18 cellular contexts compared by ENCODE assay signal in the genomic region with DNA sequence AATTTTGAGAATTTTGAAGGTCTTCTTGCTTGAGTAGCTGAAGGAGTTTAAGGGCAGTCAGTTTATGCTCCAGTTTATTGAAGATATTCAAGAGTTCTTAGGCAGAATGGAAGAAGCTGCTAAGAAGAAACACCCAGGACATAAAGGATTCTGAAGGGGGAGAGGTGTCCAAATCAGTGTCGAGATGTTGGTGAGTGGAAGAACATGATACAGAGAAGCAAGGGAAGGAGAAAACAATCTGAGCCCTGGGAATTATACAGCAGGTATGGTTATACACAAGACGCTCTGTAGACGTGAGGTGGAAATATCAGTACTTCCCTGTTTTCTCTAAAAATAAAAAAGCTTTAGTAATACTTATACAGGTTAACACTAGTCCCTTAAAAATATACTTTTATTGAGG.
"Had no signal": no experiment of that assay in that cellular context is flagged by ENCODE, and none has a peak within 500 bp of the region (broad histone marks: within the 10 kb centered on the region; RNA-seq: fewer than 3 reads in every experiment).

No MANE protein-coding gene starts in this region.

- H3K27me3 ChIP-seq: MG63, Peyer's patch, SJCRH30 had no signal

- H3K4me1 ChIP-seq: Peyer's patch, SJCRH30 had no signal

- H3K27ac ChIP-seq: Peyer's patch, SJCRH30 had no signal

- H3K36me3 ChIP-seq: SJCRH30 had no signal

- H3K4me3 ChIP-seq: MG63, Peyer's patch, SJCRH30 had no signal

- H3K9me3 ChIP-seq: MG63, Peyer's patch, SJCRH30 had no signal

- DNase-seq: Karpas-422, KG1, MG63, NCI-H1092, NCI-H1105 treated with DMSO at 0.1 percent for 48 hours, NCI-H1417 treated with DMSO at 0.1 percent for 48 hours, NCI-H187, NCI-H2029, NCI-H2081 treated with DMSO at 0.1 percent for 48 hours, NCI-H2171, NCI-H226, NCI-H446, NCI-H510A, NCI-H774, Peyer's patch, SHP77 treated with DMSO at 0.1 percent for 48 hours, SJCRH30 had no signal

- ATAC-seq: Right ventricle myocardium inferior had no signal
